ENCODE assay signal across 8 cellular contexts in genomic region chr1:156659672-156659993, GRCh38.
A peak's percentile ranks its signal among the peaks of the same experiment; 100 is the strongest.
DNase-seq lines count a peak whose midpoint lies in the region; ATAC-seq lines count a peak whose summit lies in the region.

No MANE protein-coding gene starts in this region.

- H3K4me3 Mint-ChIP-seq in stimulated activated naive CD8-positive, alpha-beta T cell treated with anti-CD3 and anti-CD28 coated beads, Interleukin-15, Interleukin-2, amounts not matched to agents 100 ng/mL and 50 ng/mL, for 24 hours = peak overlapping the region; percentile 65

- H3K9me3 ChIP-seq in mucosa of rectum (ENCODE audit: control insufficient read depth in 2 of 2, low read length in 2 of 2) = no peaks in the 10 kb centered on the region

- no peaks in the 10 kb centered on the region for H3K36me3 ChIP-seq in mucosa of rectum (ENCODE audit: control insufficient read depth in 2 of 2, insufficient read depth in 2 of 2, low read length in 2 of 2)

- peaks cover 52% of the 10 kb centered on the region in 2 donors for H3K4me1 ChIP-seq in mucosa of rectum (ENCODE audit: control insufficient read depth in 2 of 2, insufficient read depth in 2 of 2, low read length in 2 of 2)

- H3K4me3 ChIP-seq in mucosa of rectum (ENCODE audit: low read length in 2 of 2) = peak overlapping the region; percentile 59 to 69

- peaks cover 0 to 5% of the 10 kb centered on the region in 2 donors for H3K27me3 ChIP-seq in mucosa of rectum (ENCODE audit: control insufficient read depth in 2 of 2, insufficient read depth in 2 of 2, low read length in 2 of 2)

- H3K27ac ChIP-seq in angular gyrus (ENCODE audit: low read depth, low read length) (peak overlapping the region; percentile 44), mucosa of rectum (ENCODE audit: low read depth in 2 of 2, low read length in 2 of 2) (peak overlapping the region; percentile 78 to 80)

- H3K9me3 Mint-ChIP-seq in stimulated activated naive CD8-positive, alpha-beta T cell treated with anti-CD3 and anti-CD28 coated beads, Interleukin-15, Interleukin-2, amounts not matched to agents 100 ng/mL and 50 ng/mL, for 24 hours = no peaks in the 10 kb centered on the region

- no peak for ATAC-seq in stimulated activated naive CD8-positive, alpha-beta T cell treated with anti-CD3 and anti-CD28 coated beads, Interleukin-15, Interleukin-2, amounts not matched to agents 100 U/mL and 50 U/mL, for 24 hours
- ATAC-seq in HG03108 (IDR thresholded peaks at IDR 0.05; ENCODE audit: unreplicated experiment) (no peak), GM18868 (IDR thresholded peaks at IDR 0.05; ENCODE audit: unreplicated experiment) (no peak)

- no peak overlapping the region for H3K27ac Mint-ChIP-seq in stimulated activated naive CD8-positive, alpha-beta T cell treated with anti-CD3 and anti-CD28 coated beads, Interleukin-15, Interleukin-2, amounts not matched to agents 100 ng/mL and 50 ng/mL, for 24 hours

- DNase-seq in stimulated activated naive CD8-positive, alpha-beta T cell treated with anti-CD3 and anti-CD28 coated beads, Interleukin-15, Interleukin-2, amounts not matched to agents 100 U/mL and 50 U/mL, for 24 hours = no peak
- DNase-seq in SKM-1 treated with dmso at 0.1 percent for 144 hours (lab: John Stamatoyannopoulos, UW; ENCODE audit: unreplicated experiment) (no peak), NCI-H1105 (lab: John Stamatoyannopoulos, UW) (no peak)

- peaks cover 54% of the 10 kb centered on the region for H3K4me1 Mint-ChIP-seq in stimulated activated naive CD8-positive, alpha-beta T cell treated with anti-CD3 and anti-CD28 coated beads, Interleukin-15, Interleukin-2, amounts not matched to agents 100 ng/mL and 50 ng/mL, for 24 hours (ENCODE audit: low read depth)

- peaks cover 27% of the 10 kb centered on the region for H3K27me3 Mint-ChIP-seq in stimulated activated naive CD8-positive, alpha-beta T cell treated with anti-CD3 and anti-CD28 coated beads, Interleukin-15, Interleukin-2, amounts not matched to agents 100 ng/mL and 50 ng/mL, for 24 hours

- no peaks in the 10 kb centered on the region for H3K36me3 Mint-ChIP-seq in stimulated activated naive CD8-positive, alpha-beta T cell treated with anti-CD3 and anti-CD28 coated beads, Interleukin-15, Interleukin-2, amounts not matched to agents 100 ng/mL and 50 ng/mL, for 24 hours (ENCODE audit: low read depth)

- H3K9ac ChIP-seq in mucosa of rectum (ENCODE audit: low read depth in 1 of 2, low read length in 2 of 2) = peak overlapping the region; percentile 56
